In genomic region chr6:136031982-136032381, GRCh38 we compare ENCODE assay signal across 8 cellular contexts.
DNase-seq lines count a peak whose midpoint lies in the region; ATAC-seq and TF ChIP-seq lines count a peak whose summit lies in the region.

No MANE protein-coding gene starts in this region.

- H3K4me3 ChIP-seq in right atrium auricular region (no peak overlapping the region), thyroid gland (replicated peaks in 1 of 3) (no peak overlapping the region)

- ATAC-seq in SK-N-SH treated with all-trans-retinoic acid at 6 μM for 48 hours (peak; percentile 89), HG02884 (IDR thresholded peaks at IDR 0.05; ENCODE audit: unreplicated experiment) (no peak), GM21825 (IDR thresholded peaks at IDR 0.05; ENCODE audit: unreplicated experiment) (no peak)

- no peak for TF ChIP-seq POLR2A in thyroid gland (IDR thresholded peaks at IDR 0.05)

- H3K9me3 ChIP-seq in right atrium auricular region (no peaks in the 10 kb centered on the region), thyroid gland (no peaks in the 10 kb centered on the region)

- TF ChIP-seq CTCF in GM20000 (IDR thresholded peaks at IDR 0.05; ENCODE audit: extremely low read depth, missing control alignments), result no peak
- TF ChIP-seq CTCF in right atrium auricular region (IDR thresholded peaks at IDR 0.05), result peak; percentile 46 to 67
- TF ChIP-seq CTCF in thyroid gland (IDR thresholded peaks at IDR 0.05), result peak in 3 of 6 experiments; percentile 9 to 25 (median 17)

- H3K27ac ChIP-seq in right atrium auricular region, result no peak overlapping the region
- no peak overlapping the region for H3K27ac ChIP-seq in thyroid gland

- H3K4me1 ChIP-seq in right atrium auricular region (peaks cover 0 to 28% of the 10 kb centered on the region in 2 donors), thyroid gland (peaks cover 13 to 33% of the 10 kb centered on the region in 2 donors)

- no peaks in the 10 kb centered on the region for H3K36me3 ChIP-seq in right atrium auricular region
- no peaks in the 10 kb centered on the region for H3K36me3 ChIP-seq in thyroid gland

- H3K27me3 ChIP-seq in right atrium auricular region (no peaks in the 10 kb centered on the region), thyroid gland (no peaks in the 10 kb centered on the region)

- peak; percentile 54 for DNase-seq in AG08395 (ENCODE audit: low spot score)
- peak; percentile 17 for DNase-seq in GM20000 (ENCODE audit: low spot score)
- DNase-seq in right atrium auricular region (ENCODE audit: low spot score), result no peak
- DNase-seq in mesenteric fat pad (ENCODE audit: low spot score), result no peak
- no peak for DNase-seq in thyroid gland

- intact Hi-C loops in thyroid gland (cut with DNase I), result no loop called here

TF ChIP-seq in SK-N-SH treated with all-trans-retinoic acid at 6 μM for 48 hours, 23 proteins besides CTCF, POLR2A, EP300 and RAD21:
- TF ChIP-seq GLIS3 (CRISPR knock-in tag; IDR thresholded peaks at IDR 0.05) (no peak), TSHZ2 (CRISPR knock-in tag; IDR thresholded peaks at IDR 0.05) (no peak), ARNTL (CRISPR knock-in tag; IDR thresholded peaks at IDR 0.05; ENCODE audit: borderline replicate concordance, low read depth) (no peak), ZNF8 (CRISPR knock-in tag; IDR thresholded peaks at IDR 0.05) (no peak), ZNF565 (CRISPR knock-in tag; conservative IDR thresholded peaks at IDR 0.05; ENCODE audit: low read depth) (no peak), SNAI2 (CRISPR knock-in tag; IDR thresholded peaks at IDR 0.05) (no peak), OSR1 (CRISPR knock-in tag; IDR thresholded peaks at IDR 0.05) (no peak), TOX (CRISPR knock-in tag; IDR thresholded peaks at IDR 0.05; ENCODE audit: borderline replicate concordance) (no peak), CREB5 (CRISPR knock-in tag; IDR thresholded peaks at IDR 0.05; ENCODE audit: low read depth) (no peak), ESRRG (CRISPR knock-in tag; IDR thresholded peaks at IDR 0.05) (no peak), PPARA (CRISPR knock-in tag; IDR thresholded peaks at IDR 0.05; ENCODE audit: borderline replicate concordance) (no peak), RARB (CRISPR knock-in tag; IDR thresholded peaks at IDR 0.05) (no peak)

Comparison
In these comparisons a context has a peak if more than half of its experiments do, and no peak if none do; other contexts are left out.
1. DNase-seq: peak in AG08395 (single experiment) and GM20000 (single experiment); none in right atrium auricular region (single experiment), mesenteric fat pad (single experiment) and thyroid gland (0 of 2).